In genomic region chr12:69161835-69162234, GRCh38 we compare ENCODE assay signal across 7 cellular contexts.
DNase-seq lines count a peak whose midpoint lies in the region; ATAC-seq and TF ChIP-seq lines count a peak whose summit lies in the region.

No MANE protein-coding gene starts in this region.

- H3K9ac ChIP-seq in neural cell (ENCODE audit: low read length), result peak overlapping the region; percentile 47

- H3K4me2 ChIP-seq in neural cell (ENCODE audit: low read length), result peak overlapping the region; percentile 61

- no peak for TF ChIP-seq CTCF in neural cell (IDR thresholded peaks at IDR 0.05; ENCODE audit: poor library complexity, severe bottlenecking)

- H3K27ac ChIP-seq in neural cell (ENCODE audit: low read length) (peak overlapping the region; percentile 73), aorta (ENCODE audit: low read depth in 1 of 2, low read length in 2 of 2) (no peak overlapping the region)

- H3K4me3 ChIP-seq in neural cell (ENCODE audit: low read length) (peak overlapping the region; percentile 49), aorta (ENCODE audit: low read length in 2 of 2) (no peak overlapping the region)

- DNase-seq in T follicular helper cell (ENCODE audit: low read depth), result peak; percentile 20
- no peak for DNase-seq in inferior parietal cortex (ENCODE audit: extremely low spot score)
- no peak for DNase-seq in medulla oblongata (ENCODE audit: extremely low spot score)
- no peak for DNase-seq in aorta

- WGBS in aorta, 2 donors, result 38 to 45% methylated on average over 2 of the region's 2 CpGs

- H3K36me3 ChIP-seq in neural cell (ENCODE audit: insufficient read depth, low read length) (no peaks in the 10 kb centered on the region), aorta (ENCODE audit: control insufficient read depth in 1 of 2, insufficient read depth in 2 of 2, low read length in 1 of 2) (no peaks in the 10 kb centered on the region)

- no peaks in the 10 kb centered on the region for H3K9me2 ChIP-seq in neural cell (ENCODE audit: insufficient read depth, low read length)

- H3K9me3 ChIP-seq in neural cell (ENCODE audit: low read length) (no peaks in the 10 kb centered on the region), aorta (ENCODE audit: control insufficient read depth, low read length) (no peaks in the 10 kb centered on the region)

- H3K27me3 ChIP-seq in neural cell (ENCODE audit: insufficient read depth, low read depth, low read length) (no peaks in the 10 kb centered on the region), aorta (ENCODE audit: control insufficient read depth in 1 of 2, insufficient read depth in 2 of 2, low read length in 1 of 2) (no peaks in the 10 kb centered on the region)

- intact Hi-C loops in aorta (cut with DNase I), result no loop called here

- no peak for TF ChIP-seq RAD21 in neural cell (conservative IDR thresholded peaks at IDR 0.05)

- H3K4me1 ChIP-seq in aorta (ENCODE audit: control insufficient read depth in 1 of 2, insufficient read depth in 2 of 2, low read length in 2 of 2), result no peaks in the 10 kb centered on the region

- no peaks in the 10 kb centered on the region for H3K79me2 ChIP-seq in neural cell (replicated peaks; ENCODE audit: insufficient read depth, low read length)

- ATAC-seq in GM18873 (IDR thresholded peaks at IDR 0.05; ENCODE audit: low FRiP score, unreplicated experiment), result peak; percentile 54
- ATAC-seq in HG02938 (IDR thresholded peaks at IDR 0.05; ENCODE audit: unreplicated experiment), result peak; percentile 77
- ATAC-seq in aorta (ENCODE audit: low FRiP score), result no peak

- no peaks in the 10 kb centered on the region for H3F3A ChIP-seq in neural cell (ENCODE audit: insufficient read depth, low read length, poor library complexity, severe bottlenecking)

- no peaks in the 10 kb centered on the region for H4K20me1 ChIP-seq in neural cell (ENCODE audit: insufficient read depth)

- peak overlapping the region; percentile 61 for H2AFZ ChIP-seq in neural cell (ENCODE audit: low read depth, low read length)

- peak; percentile 50 for TF ChIP-seq EP300 in neural cell (conservative IDR thresholded peaks at IDR 0.05; ENCODE audit: poor library complexity, severe bottlenecking)

TF ChIP-seq in neural cell, 6 proteins besides CTCF, POLR2A, EP300 and RAD21:
- TF ChIP-seq MXI1 (conservative IDR thresholded peaks at IDR 0.05; ENCODE audit: poor library complexity, severe bottlenecking), result peak; percentile 75
- peak; percentile 30 for TF ChIP-seq REST (IDR thresholded peaks at IDR 0.05; ENCODE audit: borderline replicate concordance)
- no peak for TF ChIP-seq TAF1 (IDR thresholded peaks at IDR 0.05; ENCODE audit: low read depth)
- TF ChIP-seq POLR2AphosphoS5 (IDR thresholded peaks at IDR 0.05), result peak; percentile 41
- no peak for TF ChIP-seq SMC3 (conservative IDR thresholded peaks at IDR 0.05; ENCODE audit: poor library complexity)
- no peak for TF ChIP-seq EZH2 (IDR thresholded peaks at IDR 0.05; ENCODE audit: borderline replicate concordance, insufficient read depth, low read length, poor library complexity, severe bottlenecking)
